ENCODE assay signal across 8 cellular contexts in genomic region chr19:39481229-39481545, GRCh38. TPM values are rescaled to one million over a fixed set of nuclear protein-coding genes. Genes with fewer than 3 reads are reported as not detected.
DNase-seq lines count a peak whose midpoint lies in the region; ATAC-seq, FAIRE-seq and TF ChIP-seq lines count a peak whose summit lies in the region.

No MANE protein-coding gene starts in this region.

- TF ChIP-seq POLR2A in HepG2 (IDR thresholded peaks at IDR 0.05; ENCODE audit: insufficient read depth in 1 of 2, low read depth in 2 of 2, low read length in 2 of 2) = no peak
- no peak for TF ChIP-seq POLR2A in upper lobe of left lung (IDR thresholded peaks at IDR 0.05)

- H3K36me3 ChIP-seq in HepG2 (replicated peaks in 1 of 2; ENCODE audit: control insufficient read depth in 1 of 2, insufficient read depth in 2 of 2, low read length in 2 of 2) (peaks cover 11 to 33% of the 10 kb centered on the region in 2 experiments; a peak in 4 of 5 replicates), upper lobe of left lung (peaks cover 3 to 33% (median 17%) of the 10 kb centered on the region in 4 donors)

- DNase-seq in activated naive CD4-positive, alpha-beta T cell treated with Interleukin-2 at 50 U/mL for 16 hours = no peak
- no peak for DNase-seq in activated naive CD8-positive, alpha-beta T cell treated with anti-CD3 and anti-CD28 coated beads for 36 hours
- DNase-seq in HepG2 (ENCODE audit: low spot score) (no peak), upper lobe of left lung (no peak), NCI-H2029 treated with DMSO at 0.1 percent for 48 hours (lab: John Stamatoyannopoulos, UW) (no peak)
- no peak for DNase-seq in effector CD8-positive, alpha-beta T cell (lab: John Stamatoyannopoulos, UW)

- H3K4me2 ChIP-seq in HepG2 (ENCODE audit: low read depth, low read length) = peak overlapping the region; percentile 87

- peak overlapping the region; percentile 99 for H3K9ac ChIP-seq in HepG2 (ENCODE audit: insufficient read depth, low read depth, low read length)

- CTCF ChIA-PET in HepG2 (lab: Yijun Ruan, JAX; ENCODE audit: low intra/inter-chr PET ratio, low total read pairs) = no interaction called here

- in situ Hi-C loops in HepG2 (cut with HindIII; ENCODE audit: extremely low pct_ligation_motif_present, low pct_unique_long_range_greater_than_20kb) = no loop called here

- no peaks in the 10 kb centered on the region for H3K27me3 Mint-ChIP-seq in activated naive CD4-positive, alpha-beta T cell treated with anti-CD3 and anti-CD28 coated beads, Interleukin-2, amount 50 U/mL, for 24 hours
- no peaks in the 10 kb centered on the region for H3K27me3 Mint-ChIP-seq in activated naive CD8-positive, alpha-beta T cell treated with anti-CD3 and anti-CD28 coated beads for 36 hours

- no peaks in the 10 kb centered on the region for H3K9me3 Mint-ChIP-seq in activated naive CD4-positive, alpha-beta T cell treated with anti-CD3 and anti-CD28 coated beads, Interleukin-2, amount 50 U/mL, for 24 hours
- H3K9me3 Mint-ChIP-seq in activated naive CD8-positive, alpha-beta T cell treated with anti-CD3 and anti-CD28 coated beads for 36 hours = no peaks in the 10 kb centered on the region

- no peaks in the 10 kb centered on the region; a peak in 1 of 5 replicates for H3K27me3 ChIP-seq in HepG2 (ENCODE audit: control insufficient read depth in 1 of 2, insufficient read depth in 2 of 2, low read length in 2 of 2)
- H3K27me3 ChIP-seq in upper lobe of left lung = no peaks in the 10 kb centered on the region

- no peak for TF ChIP-seq RAD21 in HepG2 (CRISPR knock-in tag; IDR thresholded peaks at IDR 0.05)

- ATAC-seq in HepG2 (peak; percentile 8), upper lobe of left lung (ENCODE audit: low FRiP score in 2 of 2) (no peak), HG03196 (IDR thresholded peaks at IDR 0.05; ENCODE audit: unreplicated experiment) (no peak)

- no peak overlapping the region for H2AFZ ChIP-seq in HepG2 (ENCODE audit: low read length)

- peak overlapping the region; percentile 89 for H3K27ac ChIP-seq in HepG2 (ENCODE audit: extremely low read length, insufficient read depth, low read length)
- peak overlapping the region; percentile 82 to 85 (median 84) for H3K27ac ChIP-seq in upper lobe of left lung

- TF ChIP-seq CTCF in HepG2 (CRISPR knock-in tag; IDR thresholded peaks at IDR 0.05) (no peak), upper lobe of left lung (IDR thresholded peaks at IDR 0.05) (no peak)

- TF ChIP-seq EP300 in HepG2 (IDR thresholded peaks at IDR 0.05; ENCODE audit: low read depth in 2 of 2, low read length in 2 of 2) (no peak), HepG2 (CRISPR knock-in tag; IDR thresholded peaks at IDR 0.05; ENCODE audit: borderline replicate concordance) (no peak), upper lobe of left lung (IDR thresholded peaks at IDR 0.05) (no peak)

- H3K4me3 ChIP-seq in HepG2 (replicated peaks in 1 of 3; ENCODE audit: insufficient read depth in 1 of 3, low read depth in 2 of 3, low read length in 3 of 3) (peak overlapping the region; percentile 84 to 96 (median 94)), upper lobe of left lung (peak overlapping the region; percentile 71 to 99 (median 83))

- peaks cover 18% of the 10 kb centered on the region for H3K79me2 ChIP-seq in HepG2 (ENCODE audit: insufficient read depth, low read length)

- H3K4me1 Mint-ChIP-seq in activated naive CD4-positive, alpha-beta T cell treated with anti-CD3 and anti-CD28 coated beads, Interleukin-2, amount 50 U/mL, for 24 hours = peaks cover 28% of the 10 kb centered on the region
- peaks cover 23% of the 10 kb centered on the region for H3K4me1 Mint-ChIP-seq in activated naive CD8-positive, alpha-beta T cell treated with anti-CD3 and anti-CD28 coated beads for 36 hours

- TSS peak; percentile 44 for BruUV-seq in HepG2 (replicated peaks; lab: Mats Ljungman, UMichigan)

- POLR2A ChIA-PET in HepG2 (lab: Yijun Ruan, JAX) = interaction anchor here (1.0 to 1.2 kb wide), 2 partner anchors 46 to 58 kb away, joined by 3 to 5 read pairs; partner anchors contain the start of gene RPS16

- intact Hi-C loops in HepG2 (cut with micrococcal nuclease; ENCODE audit: unreplicated experiment) = no loop called here

- 2% methylated on average over 11 of the region's 12 CpGs for WGBS in HepG2 (ENCODE audit: low lambda C conversion rate)
- WGBS in upper lobe of left lung, 2 donors = 1 to 3% methylated on average over 8 to 12 of the region's 12 CpGs

- H3K4me1 ChIP-seq in HepG2 (ENCODE audit: insufficient read depth, low read length) (peaks cover 25% of the 10 kb centered on the region), upper lobe of left lung (peaks cover 14 to 19% (median 18%) of the 10 kb centered on the region in 4 donors)

- H3K36me3 Mint-ChIP-seq in activated naive CD4-positive, alpha-beta T cell treated with anti-CD3 and anti-CD28 coated beads, Interleukin-2, amount 50 U/mL, for 24 hours = peaks cover 7% of the 10 kb centered on the region
- peaks cover 20% of the 10 kb centered on the region for H3K36me3 Mint-ChIP-seq in activated naive CD8-positive, alpha-beta T cell treated with anti-CD3 and anti-CD28 coated beads for 36 hours

- peak overlapping the region; percentile 93 for H3K4me3 Mint-ChIP-seq in activated naive CD4-positive, alpha-beta T cell treated with anti-CD3 and anti-CD28 coated beads, Interleukin-2, amount 50 U/mL, for 24 hours
- H3K4me3 Mint-ChIP-seq in activated naive CD8-positive, alpha-beta T cell treated with anti-CD3 and anti-CD28 coated beads for 36 hours = peak overlapping the region; percentile 97

- no peaks in the 10 kb centered on the region for H4K20me1 ChIP-seq in HepG2 (ENCODE audit: insufficient read depth, low read length)

- no peak for FAIRE-seq in HepG2 (lab: Jason Lieb, UNC)

- no peaks in the 10 kb centered on the region for H3K9me3 ChIP-seq in HepG2 (ENCODE audit: low read length)
- H3K9me3 ChIP-seq in upper lobe of left lung = no peaks in the 10 kb centered on the region

- H3K27ac Mint-ChIP-seq in activated naive CD4-positive, alpha-beta T cell treated with anti-CD3 and anti-CD28 coated beads, Interleukin-2, amount 50 U/mL, for 24 hours = peak overlapping the region; percentile 94
- H3K27ac Mint-ChIP-seq in activated naive CD8-positive, alpha-beta T cell treated with anti-CD3 and anti-CD28 coated beads for 36 hours = peak overlapping the region; percentile 92

RNA-seq across cellular contexts. Expression of gene TIMM50, which starts 0.5 kb away (rescaled TPM):
- total RNA-seq in activated naive CD8-positive, alpha-beta T cell treated with anti-CD3 and anti-CD28 coated beads for 36 hours = 100 to 1,000 TPM; 133 to 137 TPM
- total RNA-seq in HepG2 (2016; rRNA removed; fragmentation: Illumina TruSeq; extraction: Trizol) = 89.1 and 91.1 TPM in 2 replicates
- total RNA-seq in HepG2 (2016; cell fraction: cytosol; rRNA removed; fragmentation: Illumina TruSeq; extraction: Trizol; ENCODE audit: low read depth) = 37.5 and 47.3 TPM in 2 replicates
- 85.4 and 88.5 TPM in 2 replicates for total RNA-seq in HepG2 (2016; cell fraction: insoluble cytoplasmic fraction; rRNA removed; fragmentation: Illumina TruSeq; extraction: Trizol)
- 43.0 and 47.2 TPM in 2 replicates for total RNA-seq in HepG2 (2016; cell fraction: membrane; rRNA removed; fragmentation: Illumina TruSeq; extraction: Trizol)
- 57.0 and 65.5 TPM in 2 replicates for total RNA-seq in HepG2 (2016; cell fraction: nucleus; rRNA removed; fragmentation: Illumina TruSeq; extraction: Trizol)
- polyA plus RNA-seq in HepG2 (2011; rRNA removed) = 90.0 and 92.5 TPM in 2 replicates
- 85.2 and 108 TPM in 2 replicates for polyA plus RNA-seq in HepG2 (2011; cell fraction: cytosol; rRNA removed)
- polyA plus RNA-seq in HepG2 (2011; cell fraction: nucleus; rRNA removed) = 135 and 143 TPM in 2 replicates
- polyA plus RNA-seq in HepG2 (2012) = 65.0 and 84.2 TPM in 2 replicates
- 41.8 and 47.0 TPM in 2 replicates for polyA plus RNA-seq in HepG2 (2016; cell fraction: cytosol; fragmentation: Illumina TruSeq; extraction: Trizol; ENCODE audit: low read depth)
- 88.6 and 92.5 TPM in 2 replicates for polyA plus RNA-seq in HepG2 (2016; cell fraction: insoluble cytoplasmic fraction; fragmentation: Illumina TruSeq; extraction: Trizol; ENCODE audit: low read depth)
- 38.0 and 40.4 TPM in 2 replicates for polyA plus RNA-seq in HepG2 (2016; cell fraction: membrane; fragmentation: Illumina TruSeq; extraction: Trizol; ENCODE audit: low read depth)
- 111 and 123 TPM in 2 replicates for polyA plus RNA-seq in HepG2 (2016; cell fraction: nucleus; fragmentation: Illumina TruSeq; extraction: Trizol; ENCODE audit: insufficient read depth, low read depth)
- polyA minus RNA-seq in HepG2 (2011; rRNA and poly(A)+ RNA removed; ENCODE audit: low replicate concordance) = 121 and 194 TPM in 2 replicates
- 41.5 and 44.7 TPM in 2 replicates for polyA minus RNA-seq in HepG2 (2011; cell fraction: cytosol; rRNA and poly(A)+ RNA removed)
- 42.4 and 52.5 TPM in 2 replicates for polyA minus RNA-seq in HepG2 (2011; cell fraction: nucleus; rRNA and poly(A)+ RNA removed)
- total RNA-seq in upper lobe of left lung = 10 to 100 TPM; 47.8 to 80.9 (median 54.4) TPM

RNA-seq across cellular contexts. Expression of gene DLL3, which starts 17.6 kb away (rescaled TPM):
- total RNA-seq in activated naive CD8-positive, alpha-beta T cell treated with anti-CD3 and anti-CD28 coated beads for 36 hours = 1 to 10 TPM; 1.1 to 1.4 TPM
- total RNA-seq in HepG2 (2016; rRNA removed; fragmentation: Illumina TruSeq; extraction: Trizol) (0.35 and 0.53 TPM in 2 replicates), upper lobe of left lung (not detected)
- 1.4 and 1.6 TPM in 2 replicates for total RNA-seq in HepG2 (2016; cell fraction: cytosol; rRNA removed; fragmentation: Illumina TruSeq; extraction: Trizol; ENCODE audit: low read depth)
- total RNA-seq in HepG2 (2016; cell fraction: insoluble cytoplasmic fraction; rRNA removed; fragmentation: Illumina TruSeq; extraction: Trizol) = 0.28 and 0.37 TPM in 2 replicates
- 0.90 and 0.93 TPM in 2 replicates for total RNA-seq in HepG2 (2016; cell fraction: membrane; rRNA removed; fragmentation: Illumina TruSeq; extraction: Trizol)
- 0.16 and 0.31 TPM in 2 replicates for total RNA-seq in HepG2 (2016; cell fraction: nucleus; rRNA removed; fragmentation: Illumina TruSeq; extraction: Trizol)
- polyA plus RNA-seq in HepG2 (2011; rRNA removed) = 0.55 and 0.60 TPM in 2 replicates
- polyA plus RNA-seq in HepG2 (2011; cell fraction: cytosol; rRNA removed) = 0.60 and 0.64 TPM in 2 replicates
- polyA plus RNA-seq in HepG2 (2011; cell fraction: nucleus; rRNA removed) = 0.27 and 0.33 TPM in 2 replicates
- 0.39 and 0.51 TPM in 2 replicates for polyA plus RNA-seq in HepG2 (2012)
- polyA plus RNA-seq in HepG2 (2016; cell fraction: cytosol; fragmentation: Illumina TruSeq; extraction: Trizol; ENCODE audit: low read depth) = 1.9 and 2.0 TPM in 2 replicates
- polyA plus RNA-seq in HepG2 (2016; cell fraction: insoluble cytoplasmic fraction; fragmentation: Illumina TruSeq; extraction: Trizol; ENCODE audit: low read depth) = 0.54 and 0.55 TPM in 2 replicates
- polyA plus RNA-seq in HepG2 (2016; cell fraction: membrane; fragmentation: Illumina TruSeq; extraction: Trizol; ENCODE audit: low read depth) = 0.90 and 1.1 TPM in 2 replicates
- polyA plus RNA-seq in HepG2 (2016; cell fraction: nucleus; fragmentation: Illumina TruSeq; extraction: Trizol; ENCODE audit: insufficient read depth, low read depth) = 0.41 TPM in 2 replicates
- polyA minus RNA-seq in HepG2 (2011; rRNA and poly(A)+ RNA removed; ENCODE audit: low replicate concordance) = 0.42 and 0.63 TPM in 2 replicates
- not detected in 2 replicates for polyA minus RNA-seq in HepG2 (2011; cell fraction: cytosol; rRNA and poly(A)+ RNA removed)
- 0.25 and 0.39 TPM in 2 replicates for polyA minus RNA-seq in HepG2 (2011; cell fraction: nucleus; rRNA and poly(A)+ RNA removed)

RNA-seq across cellular contexts. Expression of gene SELENOV, which starts 33.8 kb away (rescaled TPM):
- not detected for total RNA-seq in activated naive CD8-positive, alpha-beta T cell treated with anti-CD3 and anti-CD28 coated beads for 36 hours
- total RNA-seq in HepG2 (2016; rRNA removed; fragmentation: Illumina TruSeq; extraction: Trizol) (not detected in 2 replicates), upper lobe of left lung (not detected)
- total RNA-seq in HepG2 (2016; cell fraction: cytosol; rRNA removed; fragmentation: Illumina TruSeq; extraction: Trizol; ENCODE audit: low read depth) = not detected in 2 replicates
- total RNA-seq in HepG2 (2016; cell fraction: insoluble cytoplasmic fraction; rRNA removed; fragmentation: Illumina TruSeq; extraction: Trizol) = not detected in 2 replicates
- not detected in 2 replicates for total RNA-seq in HepG2 (2016; cell fraction: membrane; rRNA removed; fragmentation: Illumina TruSeq; extraction: Trizol)
- total RNA-seq in HepG2 (2016; cell fraction: nucleus; rRNA removed; fragmentation: Illumina TruSeq; extraction: Trizol) = 0.47 TPM in 1 of 2 replicates, not detected in the other
- not detected in 2 replicates for polyA plus RNA-seq in HepG2 (2011; rRNA removed)
- not detected in 2 replicates for polyA plus RNA-seq in HepG2 (2011; cell fraction: cytosol; rRNA removed)
- polyA plus RNA-seq in HepG2 (2011; cell fraction: nucleus; rRNA removed) = 0.17 and 0.76 TPM in 2 replicates
- not detected in 2 replicates for polyA plus RNA-seq in HepG2 (2012)
- not detected in 2 replicates for polyA plus RNA-seq in HepG2 (2016; cell fraction: cytosol; fragmentation: Illumina TruSeq; extraction: Trizol; ENCODE audit: low read depth)
- polyA plus RNA-seq in HepG2 (2016; cell fraction: insoluble cytoplasmic fraction; fragmentation: Illumina TruSeq; extraction: Trizol; ENCODE audit: low read depth) = not detected in 2 replicates
- not detected in 2 replicates for polyA plus RNA-seq in HepG2 (2016; cell fraction: membrane; fragmentation: Illumina TruSeq; extraction: Trizol; ENCODE audit: low read depth)
- not detected in 2 replicates for polyA plus RNA-seq in HepG2 (2016; cell fraction: nucleus; fragmentation: Illumina TruSeq; extraction: Trizol; ENCODE audit: insufficient read depth, low read depth)
- not detected in 2 replicates for polyA minus RNA-seq in HepG2 (2011; rRNA and poly(A)+ RNA removed; ENCODE audit: low replicate concordance)
- polyA minus RNA-seq in HepG2 (2011; cell fraction: cytosol; rRNA and poly(A)+ RNA removed) = not detected in 2 replicates
- polyA minus RNA-seq in HepG2 (2011; cell fraction: nucleus; rRNA and poly(A)+ RNA removed) = not detected in 2 replicates

RNA-seq across cellular contexts. Expression of gene SUPT5H, which starts 35.8 kb away (rescaled TPM):
- total RNA-seq in activated naive CD8-positive, alpha-beta T cell treated with anti-CD3 and anti-CD28 coated beads for 36 hours = 100 to 1,000 TPM; 179 to 182 TPM
- total RNA-seq in HepG2 (2016; rRNA removed; fragmentation: Illumina TruSeq; extraction: Trizol) (34.9 and 48.2 TPM in 2 replicates), upper lobe of left lung (100 to 1,000 TPM in 4 of 6 donors, 10 to 100 TPM in 2; 94.9 to 183 (median 111) TPM)
- 10.1 and 10.2 TPM in 2 replicates for total RNA-seq in HepG2 (2016; cell fraction: cytosol; rRNA removed; fragmentation: Illumina TruSeq; extraction: Trizol; ENCODE audit: low read depth)
- 31.0 and 56.4 TPM in 2 replicates for total RNA-seq in HepG2 (2016; cell fraction: insoluble cytoplasmic fraction; rRNA removed; fragmentation: Illumina TruSeq; extraction: Trizol)
- total RNA-seq in HepG2 (2016; cell fraction: membrane; rRNA removed; fragmentation: Illumina TruSeq; extraction: Trizol) = 24.1 and 24.5 TPM in 2 replicates
- 40.8 and 47.1 TPM in 2 replicates for total RNA-seq in HepG2 (2016; cell fraction: nucleus; rRNA removed; fragmentation: Illumina TruSeq; extraction: Trizol)
- polyA plus RNA-seq in HepG2 (2011; rRNA removed) = 49.0 and 51.7 TPM in 2 replicates
- polyA plus RNA-seq in HepG2 (2011; cell fraction: cytosol; rRNA removed) = 25.7 and 31.7 TPM in 2 replicates
- 253 and 283 TPM in 2 replicates for polyA plus RNA-seq in HepG2 (2011; cell fraction: nucleus; rRNA removed)
- 67.2 and 69.5 TPM in 2 replicates for polyA plus RNA-seq in HepG2 (2012)
- 6.0 and 6.1 TPM in 2 replicates for polyA plus RNA-seq in HepG2 (2016; cell fraction: cytosol; fragmentation: Illumina TruSeq; extraction: Trizol; ENCODE audit: low read depth)
- 36.5 and 56.7 TPM in 2 replicates for polyA plus RNA-seq in HepG2 (2016; cell fraction: insoluble cytoplasmic fraction; fragmentation: Illumina TruSeq; extraction: Trizol; ENCODE audit: low read depth)
- polyA plus RNA-seq in HepG2 (2016; cell fraction: membrane; fragmentation: Illumina TruSeq; extraction: Trizol; ENCODE audit: low read depth) = 12.5 and 14.4 TPM in 2 replicates
- polyA plus RNA-seq in HepG2 (2016; cell fraction: nucleus; fragmentation: Illumina TruSeq; extraction: Trizol; ENCODE audit: insufficient read depth, low read depth) = 151 and 174 TPM in 2 replicates
- polyA minus RNA-seq in HepG2 (2011; rRNA and poly(A)+ RNA removed; ENCODE audit: low replicate concordance) = 47.0 and 62.8 TPM in 2 replicates
- polyA minus RNA-seq in HepG2 (2011; cell fraction: cytosol; rRNA and poly(A)+ RNA removed) = 24.6 and 28.9 TPM in 2 replicates
- polyA minus RNA-seq in HepG2 (2011; cell fraction: nucleus; rRNA and poly(A)+ RNA removed) = 41.6 and 42.1 TPM in 2 replicates

RNA-seq across cellular contexts. Expression of gene RPS16, which starts 45.4 kb away (rescaled TPM):
- total RNA-seq in activated naive CD8-positive, alpha-beta T cell treated with anti-CD3 and anti-CD28 coated beads for 36 hours = 1,000 to 10,000 TPM; 3,164 to 3,181 TPM
- total RNA-seq in HepG2 (2016; rRNA removed; fragmentation: Illumina TruSeq; extraction: Trizol) = 488 and 790 TPM in 2 replicates
- 875 and 1,100 TPM in 2 replicates for total RNA-seq in HepG2 (2016; cell fraction: cytosol; rRNA removed; fragmentation: Illumina TruSeq; extraction: Trizol; ENCODE audit: low read depth)
- total RNA-seq in HepG2 (2016; cell fraction: insoluble cytoplasmic fraction; rRNA removed; fragmentation: Illumina TruSeq; extraction: Trizol) = 524 and 648 TPM in 2 replicates
- total RNA-seq in HepG2 (2016; cell fraction: membrane; rRNA removed; fragmentation: Illumina TruSeq; extraction: Trizol) = 1,389 and 1,434 TPM in 2 replicates
- 216 and 289 TPM in 2 replicates for total RNA-seq in HepG2 (2016; cell fraction: nucleus; rRNA removed; fragmentation: Illumina TruSeq; extraction: Trizol)
- polyA plus RNA-seq in HepG2 (2011; rRNA removed) = 2,583 and 2,596 TPM in 2 replicates
- 6,196 and 9,335 TPM in 2 replicates for polyA plus RNA-seq in HepG2 (2011; cell fraction: cytosol; rRNA removed)
- polyA plus RNA-seq in HepG2 (2011; cell fraction: nucleus; rRNA removed) = 2,074 and 2,083 TPM in 2 replicates
- polyA plus RNA-seq in HepG2 (2012) = 3,042 and 3,601 TPM in 2 replicates
- polyA plus RNA-seq in HepG2 (2016; cell fraction: cytosol; fragmentation: Illumina TruSeq; extraction: Trizol; ENCODE audit: low read depth) = 3,994 and 4,562 TPM in 2 replicates
- 2,744 and 2,812 TPM in 2 replicates for polyA plus RNA-seq in HepG2 (2016; cell fraction: insoluble cytoplasmic fraction; fragmentation: Illumina TruSeq; extraction: Trizol; ENCODE audit: low read depth)
- polyA plus RNA-seq in HepG2 (2016; cell fraction: membrane; fragmentation: Illumina TruSeq; extraction: Trizol; ENCODE audit: low read depth) = 5,655 and 5,989 TPM in 2 replicates
- 1,642 and 1,701 TPM in 2 replicates for polyA plus RNA-seq in HepG2 (2016; cell fraction: nucleus; fragmentation: Illumina TruSeq; extraction: Trizol; ENCODE audit: insufficient read depth, low read depth)
- 2,434 and 2,985 TPM in 2 replicates for polyA minus RNA-seq in HepG2 (2011; rRNA and poly(A)+ RNA removed; ENCODE audit: low replicate concordance)
- 1,333 and 1,373 TPM in 2 replicates for polyA minus RNA-seq in HepG2 (2011; cell fraction: cytosol; rRNA and poly(A)+ RNA removed)
- 311 and 415 TPM in 2 replicates for polyA minus RNA-seq in HepG2 (2011; cell fraction: nucleus; rRNA and poly(A)+ RNA removed)
- 1,000 to 10,000 TPM in 4 of 6 donors, 100 to 1,000 TPM in 2; 634 to 2,303 (median 1,625) TPM for total RNA-seq in upper lobe of left lung
